ENCODE assay signal across 13 cellular contexts in genomic region chr3:27542469-27542868, GRCh38.
"Had no signal": no experiment of that assay in that cellular context is flagged by ENCODE, and none has a peak within 500 bp of the region (broad histone marks: within the 10 kb centered on the region; RNA-seq: fewer than 3 reads in every experiment).

No MANE protein-coding gene starts in this region.

- H3K27ac ChIP-seq: esophagus muscularis mucosa, lower lobe of right lung had no signal

- ATAC-seq: lower lobe of right lung had no signal

- H3K36me3 ChIP-seq: esophagus muscularis mucosa, lower lobe of right lung, thyroid gland had no signal

- H3K36me3 Mint-ChIP-seq: brain had no signal

- H3K27ac Mint-ChIP-seq: brain, nephron had no signal

- H3K4me3 ChIP-seq: esophagus muscularis mucosa, lower lobe of right lung, skin epidermis, thyroid gland had no signal

- H3K9me3 ChIP-seq: esophagus muscularis mucosa, lower lobe of right lung, thyroid gland had no signal

- H3K27me3 ChIP-seq: esophagus muscularis mucosa, thyroid gland had no signal

- H3K4me3 Mint-ChIP-seq: brain, nephron had no signal

- H3K9me3 Mint-ChIP-seq: brain, nephron had no signal

- DNase-seq: activated CD4-positive, alpha-beta T cell treated with anti-CD3 and anti-CD28 coated beads, Interleukin-2, amount 50 U/mL, for 4 hours; activated naive CD4-positive, alpha-beta T cell treated with anti-CD3 and anti-CD28 coated beads, Interleukin-2, amount 50 U/mL, for 16 hours; activated T-cell treated with anti-CD3 and anti-CD28 coated beads, Interleukin-2, amount 50 U/mL, for 1 hour; amniotic stem cell; dermis blood vessel endothelial cell; foreskin melanocyte; lower lobe of right lung; stimulated activated CD4-positive, alpha-beta T cell treated with anti-CD3 and anti-CD28 coated beads, Interleukin-4, amount 100 ng/mL, for 4 hours; thyroid gland had no signal
